In genomic region chr2:209411718-209412117, GRCh38 we compare ENCODE assay signal across 23 cellular contexts. TPM values are rescaled to one million over a fixed set of nuclear protein-coding genes. Genes with fewer than 3 reads are reported as not detected.
"Had no signal": no experiment of that assay in that cellular context is flagged by ENCODE, and none has a peak within 500 bp of the region (broad histone marks: within the 10 kb centered on the region; RNA-seq: fewer than 3 reads in every experiment).

No MANE protein-coding gene starts in this region.

- H3K4me2 ChIP-seq: hepatocyte had no signal

- H3K27me3 ChIP-seq: gastroesophageal sphincter, heart left ventricle, hepatocyte, neutrophil, pancreas, right lobe of liver, suprapubic skin, vagina had no signal

- ATAC-seq: effector memory CD8-positive, alpha-beta T cell; gastroesophageal sphincter; heart left ventricle; left colon; lower lobe of right lung; mucosa of descending colon; natural killer cell treated with Interleukin-12 subunit alpha and Interleukin-12 subunit beta and Interleukin-15 and Interleukin-18, amount 100 ng/mL, for 72 hours; pancreas; right lobe of liver; stimulated activated naive B cell treated with anti-CD40 and anti-IgM and Interleukin-4, amounts not matched to agents 10 μg/mL and 1 μg/mL and 100 μg/mL, for 72 hours; stimulated activated naive CD8-positive, alpha-beta T cell treated with anti-CD3 and anti-CD28 coated beads, Interleukin-15, amount 100 ng/mL, for 72 hours had no signal

- H3K27ac ChIP-seq: gastroesophageal sphincter, heart left ventricle, hepatocyte, left ventricle myocardium inferior, lower lobe of right lung, neutrophil, pancreas, right lobe of liver, suprapubic skin, vagina had no signal

- H3K4me3 ChIP-seq: gastroesophageal sphincter, heart left ventricle, hepatocyte, left ventricle myocardium inferior, lower lobe of right lung, mucosa of descending colon, pancreas, right lobe of liver, suprapubic skin, vagina had no signal

- H3K36me3 ChIP-seq: gastroesophageal sphincter, heart left ventricle, left ventricle myocardium inferior, lower lobe of right lung, neutrophil, pancreas, right lobe of liver, suprapubic skin, vagina had no signal

- H2AFZ ChIP-seq: hepatocyte had no signal

- H3K4me1 ChIP-seq: gastroesophageal sphincter, heart left ventricle, left ventricle myocardium inferior, lower lobe of right lung, pancreas, right lobe of liver, suprapubic skin, vagina had no signal

- H3K79me2 ChIP-seq: hepatocyte had no signal

- DNase-seq: cortex of kidney; effector memory CD8-positive, alpha-beta T cell; foreskin fibroblast; heart left ventricle; kidney glomerular epithelial cell; left colon; left ventricle myocardium inferior; lower lobe of right lung; mucosa of descending colon; naive B cell; pancreas; right lobe of liver; small intestine; stimulated activated CD4-positive, alpha-beta T cell treated with anti-CD3 and anti-CD28 coated beads, Interleukin-15, amount 100 ng/mL, for 24 hours; stimulated activated CD4-positive, alpha-beta T cell treated with anti-CD3 and anti-CD28 coated beads, Interleukin-2, amount 100 ng/mL, for 48 hours; stimulated activated naive B cell treated with anti-CD40 and anti-IgM and Interleukin-4, amounts not matched to agents 10 μg/mL and 1 μg/mL and 100 μg/mL, for 72 hours; stimulated activated naive CD8-positive, alpha-beta T cell treated with anti-CD3 and anti-CD28 coated beads, Interleukin-15, amount 100 ng/mL, for 72 hours had no signal

- H3K9me3 ChIP-seq: mucosa of descending colon, neutrophil, pancreas, right lobe of liver, suprapubic skin, vagina had no signal

RNA-seq across cellular contexts. Expression of gene MAP2, which starts 12.1 kb away (rescaled TPM):
- total RNA-seq: natural killer cell treated with Interleukin-12 subunit alpha and Interleukin-12 subunit beta and Interleukin-15 and Interleukin-18, amount 100 ng/mL, for 72 hours had no signal
